Comparison of ENCODE assay signal across 16 cellular contexts in genomic region chr7:158027646-158028045, GRCh38.
DNase-seq lines count a peak whose midpoint lies in the region; ATAC-seq and TF ChIP-seq lines count a peak whose summit lies in the region.
"Had no signal": no experiment of that assay in that cellular context is flagged by ENCODE, and none has a peak within 500 bp of the region (broad histone marks: within the 10 kb centered on the region; RNA-seq: fewer than 3 reads in every experiment).

No MANE protein-coding gene starts in this region.

- H3K9me3 ChIP-seq in endodermal cell (ENCODE audit: control insufficient read depth, low read length) (peaks cover 89% of the 10 kb centered on the region), upper lobe of right lung (no peaks in the 10 kb centered on the region)
- H3K9me3 ChIP-seq: A549 had no signal

- no peaks in the 10 kb centered on the region for H3K36me3 Mint-ChIP-seq in natural killer cell treated with Interleukin-12 subunit alpha and Interleukin-12 subunit beta and Interleukin-15 and Interleukin-18, amount 100 ng/mL, for 72 hours
- no peaks in the 10 kb centered on the region for H3K36me3 Mint-ChIP-seq in natural killer cell
- no peaks in the 10 kb centered on the region for H3K36me3 Mint-ChIP-seq in endodermal cell (ENCODE audit: low read depth)
- no peaks in the 10 kb centered on the region for H3K36me3 Mint-ChIP-seq in activated T-helper 1 cell treated with anti-CD3 and anti-CD28 coated beads, Interleukin-12 subunit alpha, Interleukin-12 subunit beta, Interleukin-2, Interleukin-4 antibody, amounts not matched to agents 30 ng/mL and 10 ng/mL and 1 ng/mL, durations not matched to agents 14 hours and 24 hours and 36 hours (ENCODE audit: low read depth)

- H3K4me1 ChIP-seq in endodermal cell (ENCODE audit: control insufficient read depth, insufficient read depth, low read length) (no peaks in the 10 kb centered on the region), upper lobe of right lung (no peaks in the 10 kb centered on the region)
- H3K4me1 ChIP-seq: A549 had no signal

- no peaks in the 10 kb centered on the region for H3K9me3 Mint-ChIP-seq in natural killer cell treated with Interleukin-12 subunit alpha and Interleukin-12 subunit beta and Interleukin-15 and Interleukin-18, amount 100 ng/mL, for 72 hours
- H3K9me3 Mint-ChIP-seq in natural killer cell (no peaks in the 10 kb centered on the region), endodermal cell (peaks cover 6% of the 10 kb centered on the region)
- no peaks in the 10 kb centered on the region for H3K9me3 Mint-ChIP-seq in activated T-helper 1 cell treated with anti-CD3 and anti-CD28 coated beads, Interleukin-12 subunit alpha, Interleukin-12 subunit beta, Interleukin-2, Interleukin-4 antibody, amounts not matched to agents 30 ng/mL and 10 ng/mL and 1 ng/mL, durations not matched to agents 14 hours and 24 hours and 36 hours
- H3K9me3 Mint-ChIP-seq: CD4-positive, alpha-beta T cell had no signal

- peak; percentile 15 for DNase-seq in natural killer cell treated with Interleukin-12 subunit alpha and Interleukin-12 subunit beta and Interleukin-15 and Interleukin-18, amount 100 ng/mL, for 72 hours (ENCODE audit: low spot score)
- DNase-seq in natural killer cell (no peak), endodermal cell (peak; percentile 17), posterior vena cava (ENCODE audit: low spot score) (peak; percentile 29), upper lobe of right lung (peak; percentile 7), Ammon's horn (ENCODE audit: low spot score) (no peak)
- no peak for DNase-seq in activated T-helper 1 cell treated with anti-CD3 and anti-CD28 coated beads, Interleukin-12 subunit alpha, Interleukin-12 subunit beta, Interleukin-2, Interleukin-4 antibody, amounts not matched to agents 30 ng/mL and 10 ng/mL and 1 ng/mL, durations not matched to agents 14 hours and 24 hours and 36 hours (ENCODE audit: low spot score)
- DNase-seq: C1 segment of cervical spinal cord, Calu3, DMS 273 treated with DMSO at 0.1 percent for 48 hours, GM23248 had no signal

- no peak overlapping the region for H3K4me3 Mint-ChIP-seq in natural killer cell treated with Interleukin-12 subunit alpha and Interleukin-12 subunit beta and Interleukin-15 and Interleukin-18, amount 100 ng/mL, for 72 hours
- H3K4me3 Mint-ChIP-seq in natural killer cell = no peak overlapping the region
- no peak overlapping the region for H3K4me3 Mint-ChIP-seq in endodermal cell
- no peak overlapping the region for H3K4me3 Mint-ChIP-seq in activated T-helper 1 cell treated with anti-CD3 and anti-CD28 coated beads, Interleukin-12 subunit alpha, Interleukin-12 subunit beta, Interleukin-2, Interleukin-4 antibody, amounts not matched to agents 30 ng/mL and 10 ng/mL and 1 ng/mL, durations not matched to agents 14 hours and 24 hours and 36 hours
- H3K4me3 Mint-ChIP-seq: CD4-positive, alpha-beta T cell had no signal

- WGBS in endodermal cell (ENCODE audit: insufficient coverage in 1 of 2, insufficient read length in 1 of 2), 2 experiments = 73 to 74% methylated on average over 4 to 6 of the region's 6 CpGs

- no peak for ATAC-seq in natural killer cell treated with Interleukin-12 subunit alpha and Interleukin-12 subunit beta and Interleukin-15 and Interleukin-18, amount 100 ng/mL, for 72 hours
- ATAC-seq in natural killer cell = no peak
- no peak for ATAC-seq in upper lobe of right lung
- no peak for ATAC-seq in HG03280 (IDR thresholded peaks at IDR 0.05; ENCODE audit: unreplicated experiment)
- ATAC-seq: A549, HCT116 had no signal

- H3K4me3 ChIP-seq in endodermal cell (ENCODE audit: low read length) (no peak overlapping the region), upper lobe of right lung (no peak overlapping the region)
- H3K4me3 ChIP-seq: A549, GM23248 had no signal

- no peaks in the 10 kb centered on the region for H3K27me3 Mint-ChIP-seq in natural killer cell treated with Interleukin-12 subunit alpha and Interleukin-12 subunit beta and Interleukin-15 and Interleukin-18, amount 100 ng/mL, for 72 hours
- peaks cover 0 to 6% of the 10 kb centered on the region in 2 donors for H3K27me3 Mint-ChIP-seq in natural killer cell (ENCODE audit: low read depth in 2 of 2)
- H3K27me3 Mint-ChIP-seq in endodermal cell (ENCODE audit: insufficient read depth) = no peaks in the 10 kb centered on the region
- H3K27me3 Mint-ChIP-seq in activated T-helper 1 cell treated with anti-CD3 and anti-CD28 coated beads, Interleukin-12 subunit alpha, Interleukin-12 subunit beta, Interleukin-2, Interleukin-4 antibody, amounts not matched to agents 30 ng/mL and 10 ng/mL and 1 ng/mL, durations not matched to agents 14 hours and 24 hours and 36 hours (ENCODE audit: insufficient read depth) = peaks cover 1% of the 10 kb centered on the region

- no peak overlapping the region for H3K27ac Mint-ChIP-seq in natural killer cell treated with Interleukin-12 subunit alpha and Interleukin-12 subunit beta and Interleukin-15 and Interleukin-18, amount 100 ng/mL, for 72 hours
- H3K27ac Mint-ChIP-seq in natural killer cell = no peak overlapping the region
- H3K27ac Mint-ChIP-seq in endodermal cell = no peak overlapping the region
- no peak overlapping the region for H3K27ac Mint-ChIP-seq in activated T-helper 1 cell treated with anti-CD3 and anti-CD28 coated beads, Interleukin-12 subunit alpha, Interleukin-12 subunit beta, Interleukin-2, Interleukin-4 antibody, amounts not matched to agents 30 ng/mL and 10 ng/mL and 1 ng/mL, durations not matched to agents 14 hours and 24 hours and 36 hours
- H3K27ac Mint-ChIP-seq: CD4-positive, alpha-beta T cell had no signal

- TF ChIP-seq CTCF in natural killer cell (IDR thresholded peaks at IDR 0.05) (no peak), endodermal cell (conservative IDR thresholded peaks at IDR 0.05) (no peak), upper lobe of right lung (IDR thresholded peaks at IDR 0.05) (no peak)

- H3K9ac ChIP-seq in endodermal cell (ENCODE audit: extremely low read depth, low read length, poor library complexity, severe bottlenecking) = no peak overlapping the region
- H3K9ac ChIP-seq: GM23248 had no signal

- H3K27me3 ChIP-seq in endodermal cell (ENCODE audit: control insufficient read depth, insufficient read depth, low read length, poor library complexity, severe bottlenecking) (no peaks in the 10 kb centered on the region), upper lobe of right lung (no peaks in the 10 kb centered on the region)

- H3K27ac ChIP-seq in endodermal cell (ENCODE audit: low read depth, low read length) (no peak overlapping the region), upper lobe of right lung (no peak overlapping the region)
- H3K27ac ChIP-seq: A549, GM23248, HL-60 had no signal

- intact Hi-C loops in natural killer cell (cut with micrococcal nuclease) = no loop called here
- intact Hi-C loops in posterior vena cava (cut with DNase I) = no loop called here
- intact Hi-C loops in upper lobe of right lung (cut with DNase I) = no loop called here
- intact Hi-C loops in activated T-helper 1 cell treated with anti-CD3 and anti-CD28 coated beads, Interleukin-12 subunit alpha, Interleukin-12 subunit beta, Interleukin-2, Interleukin-4 antibody, amounts not matched to agents 30 ng/mL and 10 ng/mL and 1 ng/mL, durations not matched to agents 14 hours and 24 hours and 36 hours (cut with micrococcal nuclease) = no loop called here

- H3K4me1 Mint-ChIP-seq in natural killer cell treated with Interleukin-12 subunit alpha and Interleukin-12 subunit beta and Interleukin-15 and Interleukin-18, amount 100 ng/mL, for 72 hours (ENCODE audit: low read depth in 2 of 2) = no peaks in the 10 kb centered on the region
- H3K4me1 Mint-ChIP-seq in natural killer cell (no peaks in the 10 kb centered on the region), endodermal cell (no peaks in the 10 kb centered on the region)
- H3K4me1 Mint-ChIP-seq in activated T-helper 1 cell treated with anti-CD3 and anti-CD28 coated beads, Interleukin-12 subunit alpha, Interleukin-12 subunit beta, Interleukin-2, Interleukin-4 antibody, amounts not matched to agents 30 ng/mL and 10 ng/mL and 1 ng/mL, durations not matched to agents 14 hours and 24 hours and 36 hours (ENCODE audit: low read depth) = no peaks in the 10 kb centered on the region

- H3K36me3 ChIP-seq in endodermal cell (ENCODE audit: control insufficient read depth, insufficient read depth, low read length) = no peaks in the 10 kb centered on the region
- no peaks in the 10 kb centered on the region for H3K36me3 ChIP-seq in upper lobe of right lung

Comparison
In these comparisons a context has a peak if more than half of its experiments do, and no peak if none do; other contexts are left out.
1. DNase-seq: peak in natural killer cell treated with Interleukin-12 subunit alpha and Interleukin-12 subunit beta and Interleukin-15 and Interleukin-18, amount 100 ng/mL, for 72 hours (single experiment), endodermal cell (single experiment), posterior vena cava (single experiment) and upper lobe of right lung (single experiment); none in natural killer cell (single experiment), activated T-helper 1 cell treated with anti-CD3 and anti-CD28 coated beads, Interleukin-12 subunit alpha, Interleukin-12 subunit beta, Interleukin-2, Interleukin-4 antibody, amounts not matched to agents 30 ng/mL and 10 ng/mL and 1 ng/mL, durations not matched to agents 14 hours and 24 hours and 36 hours (single experiment) and Ammon's horn (single experiment).